In genomic region chr17:50272711-50273653, GRCh38 we compare ENCODE assay signal across 8 cellular contexts. TPM values are rescaled to one million over a fixed set of nuclear protein-coding genes. Genes with fewer than 3 reads are reported as not detected.
DNase-seq lines count a peak whose midpoint lies in the region; ATAC-seq and TF ChIP-seq lines count a peak whose summit lies in the region.

No MANE protein-coding gene starts in this region.

- intact Hi-C loops in HCT116 (cut with micrococcal nuclease), result loop anchor here (1.0 kb wide), 2 partner anchors 24 to 73 kb away; no protein-coding TSS in a partner anchor
- intact Hi-C loops in gastrocnemius medialis (cut with DNase I; ENCODE audit: low total_unique reads), result loop anchor here (1.0 to 10.0 kb wide), 3 partner anchors 24 to 248 kb away; no protein-coding TSS in a partner anchor

- H3K9me2 ChIP-seq in HCT116 (ENCODE audit: insufficient read depth) (no peaks in the 10 kb centered on the region), hepatocyte (replicated peaks; ENCODE audit: insufficient read depth) (no peaks in the 10 kb centered on the region)

- BruUV-seq in HCT116 (replicated peaks; lab: Mats Ljungman, UMichigan), result no TSS peak

- DNase-seq in AG10803 (ENCODE audit: low read depth) (peak; percentile 67), HCT116 (ENCODE audit: low read depth, low spot score) (no peak), T-cell (peak in 29 of 34 experiments; percentile 8 to 58 (median 37)), hepatocyte (ENCODE audit: low spot score) (peak; percentile 81), gastrocnemius medialis (no peak)

- H4K20me1 ChIP-seq in HCT116 (ENCODE audit: insufficient read depth) (no peaks in the 10 kb centered on the region), hepatocyte (ENCODE audit: insufficient read depth, poor library complexity, severe bottlenecking) (no peaks in the 10 kb centered on the region)

- H3K4me2 ChIP-seq in HCT116 (ENCODE audit: low read length), result peak overlapping the region; percentile 94
- peak overlapping the region; percentile 96 for H3K4me2 ChIP-seq in hepatocyte

- peak overlapping the region; percentile 56 for H3K9ac ChIP-seq in HCT116 (ENCODE audit: low read length)

- H3K4me1 Mint-ChIP-seq in T-cell, result peaks cover 7 to 9% (median 7%) of the 10 kb centered on the region in 3 donors

- peak overlapping the region; percentile 66 to 83 (median 71) for H3K4me3 Mint-ChIP-seq in T-cell

- H3K36me3 Mint-ChIP-seq in T-cell, result no peaks in the 10 kb centered on the region

- H3K4me1 ChIP-seq in HCT116 (ENCODE audit: control insufficient read depth in 1 of 2, insufficient read depth in 2 of 2, low read length in 2 of 2) (peaks cover 20 to 45% of the 10 kb centered on the region in 2 experiments), hepatocyte (ENCODE audit: insufficient read depth) (peaks cover 58% of the 10 kb centered on the region), gastrocnemius medialis (peaks cover 0 to 8% of the 10 kb centered on the region in 2 donors)

- peak overlapping the region; percentile 71 for H3K4me3 ChIP-seq in AG10803 (ENCODE audit: low read length)
- H3K4me3 ChIP-seq in HCT116 (replicated peaks in 1 of 2; ENCODE audit: low read depth in 1 of 2, low read length in 2 of 2), result peak overlapping the region; percentile 58 to 62
- H3K4me3 ChIP-seq in hepatocyte, result peak overlapping the region; percentile 38
- H3K4me3 ChIP-seq in gastrocnemius medialis, result peak overlapping the region; percentile 42 to 69 (median 60)

- H3K27ac Mint-ChIP-seq in T-cell, result no peak overlapping the region

- POLR2A ChIA-PET in HCT116 (lab: Charles Lee), result interaction anchor here (1.0 kb wide), 1 partner anchor 73 kb away, joined by 6 read pairs; no protein-coding TSS in a partner anchor
- POLR2A ChIA-PET in T-cell (lab: Charles Lee), result interaction anchor here in 1 of 2 donors (0.7 kb wide), 1 partner anchor 60 kb away, joined by 4 read pairs; no protein-coding TSS in a partner anchor

- H3K27ac ChIP-seq in HCT116 (ENCODE audit: low read depth, low read length) (no peak overlapping the region; the same call in 1 of the 2 replicates), angular gyrus (ENCODE audit: low read depth, low read length) (peak overlapping the region; percentile 16), hepatocyte (peak overlapping the region; percentile 82), gastrocnemius medialis (peak overlapping the region in 3 of 4 donors; percentile 1 to 42 (median 28))

- ATAC-seq in HCT116 (peak; percentile 59), T-cell (replicated peaks in 1 of 4) (peak; percentile 64 to 77 (median 75)), gastrocnemius medialis (peak; percentile 46 to 59), GM21367 (IDR thresholded peaks at IDR 0.05; ENCODE audit: unreplicated experiment) (no peak), HG02981 (IDR thresholded peaks at IDR 0.05; ENCODE audit: unreplicated experiment) (no peak)

- H3K9me3 Mint-ChIP-seq in T-cell, result no peaks in the 10 kb centered on the region

- peaks cover 34 to 41% of the 10 kb centered on the region in 2 donors for H3K27me3 Mint-ChIP-seq in T-cell

- TF ChIP-seq CTCF in AG10803 (conservative IDR thresholded peaks at IDR 0.05; ENCODE audit: low read length) (peak; percentile 28), HCT116 (IDR thresholded peaks at IDR 0.05 in 2 of 3, conservative IDR thresholded peaks at IDR 0.05 in 1 of 3; ENCODE audit: borderline replicate concordance in 1 of 3, insufficient read depth in 1 of 3, low read depth in 2 of 3, low read length in 2 of 3) (peak; percentile 80 to 95 (median 89)), hepatocyte (IDR thresholded peaks at IDR 0.05; ENCODE audit: poor library complexity) (peak; percentile 92), gastrocnemius medialis (IDR thresholded peaks at IDR 0.05 in 4 of 5, conservative IDR thresholded peaks at IDR 0.05 in 1 of 5) (peak; percentile 75 to 98 (median 94))

- in situ Hi-C loops in gastrocnemius medialis (cut with MboI; ENCODE audit: low sequenced_read_pairs in 4 of 4), result loop anchor here in 3 of 4 donors (5.0 kb wide), 3 partner anchors 51 to 71 kb away; partner anchors contain the start of gene COL1A1 (in 1 of the 3)

- no peak; the same call in 1 of the 2 replicates for TF ChIP-seq RAD21 in HCT116 (IDR thresholded peaks at IDR 0.05; ENCODE audit: low read depth)

- WGBS in hepatocyte (ENCODE audit: low lambda C conversion rate, missing lambda C conversion rate), result 13% methylated on average over 45 of the region's 57 CpGs

- H3K36me3 ChIP-seq in HCT116 (ENCODE audit: control insufficient read depth in 1 of 2, insufficient read depth in 2 of 2, low read length in 2 of 2), result no peaks in the 10 kb centered on the region
- H3K36me3 ChIP-seq in hepatocyte (replicated peaks; ENCODE audit: insufficient read depth, low read depth), result no peaks in the 10 kb centered on the region
- no peaks in the 10 kb centered on the region for H3K36me3 ChIP-seq in gastrocnemius medialis

- RAD21 ChIA-PET in HCT116 (lab: Charles Lee; ENCODE audit: low non-redundant PET in 1 of 2, low total read pairs in 2 of 2, uncharacterized antibody in 2 of 2, unreplicated experiment in 2 of 2), result interaction anchor here (0.7 to 1.5 kb wide), 5 partner anchors 24 to 95 kb away, joined by 3 to 6 read pairs (median 4); partner anchors contain the start of gene COL1A1 (in 1 of the 2)

- CTCF ChIA-PET in HCT116 (lab: Charles Lee), result interaction anchor here (0.7 to 8.9 kb wide), 17 partner anchors 10 to 121 kb away, joined by 3 to 152 read pairs (median 5); partner anchors contain the start of gene COL1A1
- CTCF ChIA-PET in T-cell (lab: Charles Lee), result interaction anchor here in 1 of 2 donors (0.5 to 1.9 kb wide), 3 partner anchors 10 to 88 kb away, joined by 3 to 13 read pairs (median 3); no protein-coding TSS in a partner anchor

- H3K27me3 ChIP-seq in HCT116 (ENCODE audit: insufficient read depth, low read length) (no peaks in the 10 kb centered on the region), hepatocyte (no peaks in the 10 kb centered on the region), gastrocnemius medialis (peaks cover 13 to 19% (median 18%) of the 10 kb centered on the region in 3 donors)

- H3K79me2 ChIP-seq in HCT116 (ENCODE audit: insufficient read depth, low read length) (no peaks in the 10 kb centered on the region), hepatocyte (peaks cover 25% of the 10 kb centered on the region)

- H2AFZ ChIP-seq in HCT116 (ENCODE audit: low read depth, low read length, poor library complexity, severe bottlenecking), result peak overlapping the region; percentile 87
- H2AFZ ChIP-seq in hepatocyte, result peak overlapping the region; percentile 86

- TF ChIP-seq POLR2A in HCT116 (IDR thresholded peaks at IDR 0.05; ENCODE audit: borderline replicate concordance, extremely low read depth, insufficient read depth, insufficient read length) (no peak), gastrocnemius medialis (IDR thresholded peaks at IDR 0.05) (no peak)

- H3K9me3 ChIP-seq in HCT116 (ENCODE audit: control insufficient read depth in 1 of 2, insufficient read depth in 1 of 2, low read depth in 1 of 2, low read length in 2 of 2) (no peaks in the 10 kb centered on the region), hepatocyte (ENCODE audit: low read depth) (no peaks in the 10 kb centered on the region), gastrocnemius medialis (no peaks in the 10 kb centered on the region)

TF ChIP-seq in HCT116, 20 proteins besides CTCF, POLR2A, EP300 and RAD21:
- TF ChIP-seq MAX (IDR thresholded peaks at IDR 0.05) (no peak), ZFX (IDR thresholded peaks at IDR 0.05) (peak; percentile 44; the same call in 1 of the 2 replicates), SP1 (IDR thresholded peaks at IDR 0.05; ENCODE audit: low read depth) (no peak), TCF7L2 (IDR thresholded peaks at IDR 0.05; ENCODE audit: borderline replicate concordance, extremely low read depth, insufficient read depth, insufficient read length) (no peak), SIN3A (IDR thresholded peaks at IDR 0.05; ENCODE audit: low read depth) (no peak), POLR2AphosphoS5 (IDR thresholded peaks at IDR 0.05; ENCODE audit: low read depth, low read length) (0 out of 2 replicates have a peak, but pooled peaks have one; percentile 18), EZH2phosphoT487 (IDR thresholded peaks at IDR 0.05; ENCODE audit: borderline replicate concordance) (no peak), EGR1 (IDR thresholded peaks at IDR 0.05; ENCODE audit: low read depth) (peak; percentile 57), YY1 (IDR thresholded peaks at IDR 0.05; ENCODE audit: extremely low read depth, insufficient replicate concordance, low read depth, low read length) (no peak)

RNA-seq across cellular contexts. Expression of gene TMEM92, which starts 1.3 kb away (rescaled TPM):
- 6.6 TPM for total RNA-seq in HCT116 (2021; ENCODE audit: unreplicated experiment)
- 6.4 and 11.3 TPM in 2 replicates for polyA plus RNA-seq in HCT116 (2012)
- not detected for total RNA-seq in T-cell
- 6.9 and 11.3 TPM in 2 replicates for total RNA-seq in hepatocyte
- 21.7 and 24.0 TPM in 2 replicates for polyA plus RNA-seq in hepatocyte
- total RNA-seq in gastrocnemius medialis, result not detected

Comparison
In these comparisons a context has a peak if more than half of its experiments do, and no peak if none do; other contexts are left out.
1. DNase-seq: peak in AG10803 (single experiment), T-cell (29 of 34) and hepatocyte (single experiment); none in HCT116 (single experiment) and gastrocnemius medialis (0 of 2).
2. CTCF ChIP-seq: peak in every context shown above with its lines; median percentile 94 in gastrocnemius medialis; 92 in hepatocyte; 89 in HCT116; 28 in AG10803.
3. ATAC-seq: peak in HCT116 (single experiment), T-cell (4 of 4) and gastrocnemius medialis (2 of 2); none in GM21367 (single experiment) and HG02981 (single experiment).
4. Peak in every context shown above with its lines, with median percentiles within 50 percentile points of each other: H3K4me3 ChIP-seq.